9 cellular contexts compared by ENCODE assay signal in the genomic region with DNA sequence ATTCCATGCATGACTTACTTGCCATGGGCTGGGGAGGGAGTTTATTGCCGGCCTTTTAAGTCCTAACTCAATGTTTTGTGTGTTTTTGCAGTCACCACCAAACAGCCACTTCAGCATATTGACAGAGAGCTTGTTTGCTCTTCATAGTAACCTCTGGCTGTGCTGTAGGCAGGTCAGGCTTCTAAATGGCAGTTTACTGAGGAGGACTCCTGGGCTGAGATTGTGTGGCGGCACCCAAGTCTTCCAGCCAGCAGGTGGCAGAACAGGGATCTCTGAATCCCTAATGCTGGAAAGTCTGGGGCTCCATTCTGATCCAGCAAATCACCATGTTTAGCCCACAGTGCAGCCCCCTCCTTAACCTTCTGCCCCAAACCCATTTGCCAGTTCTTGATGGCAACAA.
DNase-seq lines count a peak whose midpoint lies in the region; ATAC-seq and TF ChIP-seq lines count a peak whose summit lies in the region.
"Had no signal": no experiment of that assay in that cellular context is flagged by ENCODE, and none has a peak within 500 bp of the region (broad histone marks: within the 10 kb centered on the region; RNA-seq: fewer than 3 reads in every experiment).

No MANE protein-coding gene starts in this region.

- H3K36me3 ChIP-seq in Karpas-422 (ENCODE audit: insufficient read depth, low read length) (no peaks in the 10 kb centered on the region), SK-N-SH (replicated peaks in 1 of 2; ENCODE audit: control insufficient read depth in 1 of 2, insufficient read depth in 2 of 2, low read length in 1 of 2) (no peaks in the 10 kb centered on the region), spleen (no peaks in the 10 kb centered on the region), breast epithelium (no peaks in the 10 kb centered on the region)
- H3K36me3 ChIP-seq: esophagus squamous epithelium had no signal

- H3F3A ChIP-seq in SK-N-SH (replicated peaks; ENCODE audit: insufficient read depth) = no peaks in the 10 kb centered on the region

- ATAC-seq in activated naive CD8-positive, alpha-beta T cell treated with anti-CD3 and anti-CD28 coated beads, Interleukin-2, amount 50 U/mL, for 24 hours = no peak

- no peak for TF ChIP-seq POLR2A in spleen (IDR thresholded peaks at IDR 0.05)
- TF ChIP-seq POLR2A in breast epithelium (IDR thresholded peaks at IDR 0.05) = no peak

- H3K4me1 Mint-ChIP-seq in activated naive CD8-positive, alpha-beta T cell treated with anti-CD3 and anti-CD28 coated beads, Interleukin-2, amount 50 U/mL, for 24 hours = no peaks in the 10 kb centered on the region

- no peaks in the 10 kb centered on the region for H3K9me3 Mint-ChIP-seq in activated naive CD8-positive, alpha-beta T cell treated with anti-CD3 and anti-CD28 coated beads, Interleukin-2, amount 50 U/mL, for 24 hours

- no peak overlapping the region for H3K9ac ChIP-seq in Karpas-422 (ENCODE audit: low read length)
- H3K9ac ChIP-seq in SK-N-SH = no peak overlapping the region

- CTCF ChIA-PET in SK-N-SH (lab: Yijun Ruan, JAX) = interaction anchor here (0.8 to 14.3 kb wide), 15 partner anchors 9 to 521 kb away, joined by 3 to 212 read pairs (median 5); no protein-coding TSS in a partner anchor

- TF ChIP-seq CTCF in SK-N-SH (IDR thresholded peaks at IDR 0.05) (peak; percentile 44), spleen (IDR thresholded peaks at IDR 0.05 in 8 of 11, conservative IDR thresholded peaks at IDR 0.05 in 3 of 11) (no peak), breast epithelium (IDR thresholded peaks at IDR 0.05) (no peak)

- H3K4me1 ChIP-seq in Karpas-422 (ENCODE audit: low read length) = peaks cover 9% of the 10 kb centered on the region; the same call in 1 of the 2 replicates
- H3K4me1 ChIP-seq in SK-N-SH (ENCODE audit: control insufficient read depth in 1 of 2, insufficient read depth in 2 of 2, low read depth in 1 of 2, low read length in 1 of 2) = peaks cover 0 to 25% of the 10 kb centered on the region in 2 experiments; a peak in 1 of 4 replicates
- peaks cover 0 to 19% (median 0%) of the 10 kb centered on the region in 6 donors for H3K4me1 ChIP-seq in spleen
- no peaks in the 10 kb centered on the region for H3K4me1 ChIP-seq in breast epithelium

- no peak overlapping the region for H3K27ac Mint-ChIP-seq in activated naive CD8-positive, alpha-beta T cell treated with anti-CD3 and anti-CD28 coated beads, Interleukin-2, amount 50 U/mL, for 24 hours

- DNase-seq in ELF-1 (ENCODE audit: low read depth, low spot score) = peak; percentile 65
- peak; percentile 57 for DNase-seq in Karpas-422
- peak; percentile 50 for DNase-seq in SK-N-SH
- DNase-seq in mesenteric fat pad (ENCODE audit: low spot score) = peak; percentile 47
- no peak for DNase-seq in NCI-H2107 (lab: John Stamatoyannopoulos, UW)
- DNase-seq in spleen = no peak
- no peak for DNase-seq in activated naive CD8-positive, alpha-beta T cell treated with anti-CD3 and anti-CD28 coated beads, Interleukin-2, amount 50 U/mL, for 24 hours
- no peak for DNase-seq in breast epithelium (ENCODE audit: low spot score in 2 of 2)
- DNase-seq: esophagus squamous epithelium had no signal

- no peaks in the 10 kb centered on the region for H3K36me3 Mint-ChIP-seq in activated naive CD8-positive, alpha-beta T cell treated with anti-CD3 and anti-CD28 coated beads, Interleukin-2, amount 50 U/mL, for 24 hours (ENCODE audit: low read depth)

- H4K20me1 ChIP-seq in Karpas-422 (ENCODE audit: insufficient read depth, low read depth, low read length) (no peaks in the 10 kb centered on the region), SK-N-SH (ENCODE audit: insufficient read depth) (no peaks in the 10 kb centered on the region)

- H3K27ac ChIP-seq in Karpas-422 (ENCODE audit: low read length) = no peak overlapping the region
- H3K27ac ChIP-seq in SK-N-SH (ENCODE audit: low read depth in 2 of 2, low read length in 1 of 2) = no peak overlapping the region
- no peak overlapping the region for H3K27ac ChIP-seq in spleen
- H3K27ac ChIP-seq in breast epithelium = no peak overlapping the region

- TF ChIP-seq RAD21 in SK-N-SH (IDR thresholded peaks at IDR 0.05; ENCODE audit: low read length) = peak; percentile 28; the same call in 1 of the 2 replicates

- 53% methylated on average over 1 of the region's 2 CpGs for WGBS in SK-N-SH (ENCODE audit: low lambda C conversion rate)
- WGBS in spleen, 5 donors = 90 to 95% (median 93%) methylated on average over 1 to 2 of the region's 2 CpGs

- H2AFZ ChIP-seq in Karpas-422 (ENCODE audit: low read length) (no peak overlapping the region), SK-N-SH (ENCODE audit: low read depth) (no peak overlapping the region)

- H3K4me2 ChIP-seq in Karpas-422 (ENCODE audit: low read depth, low read length, poor library complexity, severe bottlenecking) (no peak overlapping the region), SK-N-SH (no peak overlapping the region)

- H3K4me3 ChIP-seq in Karpas-422 (ENCODE audit: low read length) (no peak overlapping the region), SK-N-SH (ENCODE audit: low read depth in 2 of 2, low read length in 1 of 2) (no peak overlapping the region; a peak in 1 of 4 replicates), spleen (no peak overlapping the region), breast epithelium (no peak overlapping the region)
- H3K4me3 ChIP-seq: esophagus squamous epithelium had no signal

- H3K9me2 ChIP-seq in Karpas-422 (replicated peaks; ENCODE audit: insufficient read depth, low read length) (no peaks in the 10 kb centered on the region), SK-N-SH (no peaks in the 10 kb centered on the region)

- H3K27me3 ChIP-seq in Karpas-422 (ENCODE audit: low read length) = no peaks in the 10 kb centered on the region
- no peaks in the 10 kb centered on the region for H3K27me3 ChIP-seq in SK-N-SH (ENCODE audit: insufficient read depth)
- H3K27me3 ChIP-seq in spleen (replicated peaks in 1 of 7) = no peaks in the 10 kb centered on the region
- no peaks in the 10 kb centered on the region for H3K27me3 ChIP-seq in breast epithelium
- H3K27me3 ChIP-seq: esophagus squamous epithelium had no signal

- no peak overlapping the region for H3K4me3 Mint-ChIP-seq in activated naive CD8-positive, alpha-beta T cell treated with anti-CD3 and anti-CD28 coated beads, Interleukin-2, amount 50 U/mL, for 24 hours

- no peaks in the 10 kb centered on the region for H3K79me2 ChIP-seq in Karpas-422 (ENCODE audit: low read length)
- H3K79me2 ChIP-seq in SK-N-SH (ENCODE audit: insufficient read depth) = no peaks in the 10 kb centered on the region

- no peaks in the 10 kb centered on the region for H3K27me3 Mint-ChIP-seq in activated naive CD8-positive, alpha-beta T cell treated with anti-CD3 and anti-CD28 coated beads, Interleukin-2, amount 50 U/mL, for 24 hours

- TF ChIP-seq EP300 in SK-N-SH (IDR thresholded peaks at IDR 0.05; ENCODE audit: borderline replicate concordance in 1 of 2, low read depth in 1 of 2, low read length in 1 of 2) = no peak

- POLR2A ChIA-PET in SK-N-SH (lab: Yijun Ruan, JAX) = interaction anchor here (0.6 kb wide), 1 partner anchor 170 kb away, joined by 3 read pairs; no protein-coding TSS in a partner anchor

- H3K9me3 ChIP-seq in Karpas-422 (ENCODE audit: low read length) (no peaks in the 10 kb centered on the region), SK-N-SH (no peaks in the 10 kb centered on the region), spleen (no peaks in the 10 kb centered on the region), breast epithelium (no peaks in the 10 kb centered on the region)
- H3K9me3 ChIP-seq: esophagus squamous epithelium had no signal

- intact Hi-C loops in spleen (cut with DNase I; ENCODE audit: low total_unique reads) (no loop called here), breast epithelium (cut with DNase I; ENCODE audit: low total_unique reads) (no loop called here)

TF ChIP-seq in SK-N-SH, 30 proteins besides CTCF, POLR2A, EP300 and RAD21:
- TF ChIP-seq RFX5 (IDR thresholded peaks at IDR 0.05; ENCODE audit: low read length) = no peak
- TF ChIP-seq NRF1 (IDR thresholded peaks at IDR 0.05; ENCODE audit: low read depth, low read length) = no peak
- no peak for TF ChIP-seq MEF2A (IDR thresholded peaks at IDR 0.05; ENCODE audit: borderline replicate concordance, low read depth)
- no peak for TF ChIP-seq POLR2AphosphoS5 (IDR thresholded peaks at IDR 0.05; ENCODE audit: low read depth, low read length)
- TF ChIP-seq FOXM1 (IDR thresholded peaks at IDR 0.05; ENCODE audit: low read depth) = no peak
- TF ChIP-seq GATA2 (CRISPR knock-in tag; IDR thresholded peaks at IDR 0.05) = no peak
- TF ChIP-seq NFIC (IDR thresholded peaks at IDR 0.05; ENCODE audit: borderline replicate concordance) = no peak
- TF ChIP-seq YY1 (IDR thresholded peaks at IDR 0.05; ENCODE audit: low read depth) = no peak
- TF ChIP-seq EZH2phosphoT487 (IDR thresholded peaks at IDR 0.05; ENCODE audit: borderline replicate concordance, low read depth) = no peak
- no peak for TF ChIP-seq GABPA (IDR thresholded peaks at IDR 0.05; ENCODE audit: low read depth)
- no peak for TF ChIP-seq CHD2 (IDR thresholded peaks at IDR 0.05; ENCODE audit: low read length, partially characterized antibody)
- no peak for TF ChIP-seq REST (IDR thresholded peaks at IDR 0.05; ENCODE audit: low read depth, low read length)

Comparison
In these comparisons a context has a peak if more than half of its experiments do, and no peak if none do; other contexts are left out.
1. DNase-seq: peak in ELF-1 (single experiment), Karpas-422 (single experiment), SK-N-SH (single experiment) and mesenteric fat pad (single experiment); none in NCI-H2107 (single experiment), spleen (single experiment), activated naive CD8-positive, alpha-beta T cell treated with anti-CD3 and anti-CD28 coated beads, Interleukin-2, amount 50 U/mL, for 24 hours (single experiment) and breast epithelium (0 of 2).